ENCODE assay signal across 22 cellular contexts in the genomic region with DNA sequence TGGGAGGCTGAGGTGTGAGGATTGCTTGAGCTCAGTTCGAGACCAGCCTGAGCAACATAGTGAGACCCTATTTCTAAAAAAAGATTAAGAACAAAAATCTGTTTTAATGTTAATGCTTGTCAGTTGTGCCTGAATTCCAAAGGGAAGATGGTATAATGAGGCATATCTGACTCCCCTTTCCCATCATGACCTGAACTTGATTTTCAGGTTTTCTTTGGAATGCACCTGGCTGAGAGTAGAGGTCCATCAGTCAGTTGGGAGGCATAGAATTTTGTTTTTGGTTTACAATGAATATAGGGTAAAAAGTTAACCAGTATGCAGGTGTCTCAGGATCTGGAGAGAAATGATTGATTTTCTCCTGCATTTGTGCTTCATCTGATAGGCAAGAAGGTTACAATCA. TPM values are rescaled to one million over a fixed set of nuclear protein-coding genes. Genes with fewer than 3 reads are reported as not detected.
A peak's percentile ranks its signal among the peaks of the same experiment; 100 is the strongest.
DNase-seq lines count a peak whose midpoint lies in the region; FAIRE-seq and TF ChIP-seq lines count a peak whose summit lies in the region.
"Had no signal": no experiment of that assay in that cellular context is flagged by ENCODE, and none has a peak within 500 bp of the region (broad histone marks: within the 10 kb centered on the region; RNA-seq: fewer than 3 reads in every experiment).

No MANE protein-coding gene starts in this region.

- H3K36me3 ChIP-seq in mammary epithelial cell (ENCODE audit: insufficient read depth, low read length) (no peaks in the 10 kb centered on the region), breast epithelium (no peaks in the 10 kb centered on the region), bronchial epithelial cell (ENCODE audit: control insufficient read depth, insufficient read depth, low read length) (no peaks in the 10 kb centered on the region), transverse colon (no peaks in the 10 kb centered on the region)
- H3K36me3 ChIP-seq: BE2C had no signal

- BruUV-seq in mammary epithelial cell (replicated peaks; lab: Mats Ljungman, UMichigan) = no TSS peak

- H3K27me3 ChIP-seq in mammary epithelial cell (ENCODE audit: insufficient read depth, low read length) = no peaks in the 10 kb centered on the region
- H3K27me3 ChIP-seq in breast epithelium = no peaks in the 10 kb centered on the region
- no peaks in the 10 kb centered on the region for H3K27me3 ChIP-seq in bronchial epithelial cell (ENCODE audit: control insufficient read depth, insufficient read depth, low read length)
- H3K27me3 ChIP-seq in transverse colon = no peaks in the 10 kb centered on the region
- H3K27me3 ChIP-seq: BE2C had no signal

- no peak for TF ChIP-seq CTCF in mammary epithelial cell (conservative IDR thresholded peaks at IDR 0.05 in 1 of 2, IDR thresholded peaks at IDR 0.05 in 1 of 2; ENCODE audit: extremely low read depth in 1 of 2, insufficient read depth in 1 of 2, low read depth in 1 of 2, low read length in 2 of 2)
- no peak for TF ChIP-seq CTCF in breast epithelium (IDR thresholded peaks at IDR 0.05)
- TF ChIP-seq CTCF in bronchial epithelial cell (IDR thresholded peaks at IDR 0.05; ENCODE audit: insufficient read depth, low read length, severe bottlenecking) = no peak
- TF ChIP-seq CTCF in mesothelial cell of epicardium (IDR thresholded peaks at IDR 0.05; ENCODE audit: unreplicated experiment) = no peak
- TF ChIP-seq CTCF in GM13977 (IDR thresholded peaks at IDR 0.05; ENCODE audit: extremely low read depth, insufficient read depth, missing control alignments) = no peak
- TF ChIP-seq CTCF in transverse colon (IDR thresholded peaks at IDR 0.05) = no peak

- H3K9me3 Mint-ChIP-seq in mesothelial cell of epicardium = peaks cover 14% of the 10 kb centered on the region
- H3K9me3 Mint-ChIP-seq: CD8-positive, alpha-beta memory T cell had no signal

- DNase-seq in mammary epithelial cell = peak; percentile 16
- DNase-seq in breast epithelium (ENCODE audit: low spot score in 2 of 2) = no peak
- peak; percentile 33 for DNase-seq in bronchial epithelial cell (ENCODE audit: low read depth)
- DNase-seq in mesothelial cell of epicardium (ENCODE audit: low spot score in 2 of 2, unreplicated experiment in 2 of 2) = no peak
- DNase-seq in medulla oblongata (ENCODE audit: extremely low spot score) = no peak
- no peak for DNase-seq in GM13977 (ENCODE audit: low spot score)
- DNase-seq in transverse colon = no peak
- DNase-seq: 8988T; ACHN; BE2C; CD8-positive, alpha-beta memory T cell; NCI-H1092 treated with DMSO at 0.1 percent for 48 hours; NCI-H1436 treated with DMSO at 0.1 percent for 48 hours; NCI-H187 treated with DMSO at 0.1 percent for 48 hours; NCI-H2107; NCI-H446; NCI-H524 treated with DMSO at 0.1 percent for 48 hours; NCI-H774; RPMI8226; SHP77 had no signal

- no peaks in the 10 kb centered on the region for H4K20me1 ChIP-seq in mammary epithelial cell (ENCODE audit: insufficient read depth, low read length)

- H2AFZ ChIP-seq in mammary epithelial cell (ENCODE audit: low read depth, low read length) = no peak overlapping the region

- in situ Hi-C loops in mammary epithelial cell (cut with MboI; ENCODE audit: low sequenced_read_pairs in 2 of 2) (no loop called here), GM13977 (cut with MboI; ENCODE audit: low pct_unique_long_range_greater_than_20kb, low sequenced_read_pairs, unreplicated experiment) (no loop called here), transverse colon (cut with MboI; ENCODE audit: low pct_ligation_motif_present in 1 of 4, low pct_unique_long_range_greater_than_20kb in 1 of 4, low sequenced_read_pairs in 3 of 4) (no loop called here)

- no peak overlapping the region for H3K4me3 Mint-ChIP-seq in mesothelial cell of epicardium
- H3K4me3 Mint-ChIP-seq: CD14-positive monocyte; CD8-positive, alpha-beta memory T cell had no signal

- peaks cover 22% of the 10 kb centered on the region for H3K36me3 Mint-ChIP-seq in mesothelial cell of epicardium

- dilution Hi-C loops in mammary epithelial cell (cut with HindIII; ENCODE audit: low sequenced_read_pairs) = no loop called here

- intact Hi-C loops in mammary epithelial cell (cut with micrococcal nuclease) = no loop called here
- intact Hi-C loops in breast epithelium (cut with DNase I; ENCODE audit: low total_unique reads) = no loop called here
- intact Hi-C loops in transverse colon (cut with DNase I; ENCODE audit: low total_unique reads) = no loop called here

- FAIRE-seq in bronchial epithelial cell (lab: Jason Lieb, UNC) = no peak
- FAIRE-seq: H54 had no signal

- H3K27ac ChIP-seq in mammary epithelial cell (ENCODE audit: insufficient read depth, low read depth, low read length) = no peak overlapping the region
- H3K27ac ChIP-seq in breast epithelium = no peak overlapping the region
- H3K27ac ChIP-seq in transverse colon = no peak overlapping the region

- TF ChIP-seq EP300 in transverse colon (IDR thresholded peaks at IDR 0.05; ENCODE audit: low read depth) = no peak

- H3K4me1 ChIP-seq in mammary epithelial cell (ENCODE audit: insufficient read depth, low read length) = peaks cover 12% of the 10 kb centered on the region
- H3K4me1 ChIP-seq in breast epithelium = no peaks in the 10 kb centered on the region
- H3K4me1 ChIP-seq in transverse colon = no peaks in the 10 kb centered on the region
- H3K4me1 ChIP-seq: BE2C had no signal

- CTCF ChIA-PET in mammary epithelial cell (lab: Charles Lee; ENCODE audit: low non-redundant PET) = no interaction called here

- H3K4me3 ChIP-seq in mammary epithelial cell (replicated peaks in 1 of 3; ENCODE audit: insufficient read depth in 1 of 3, low read depth in 2 of 3, low read length in 3 of 3) (no peak overlapping the region), breast epithelium (no peak overlapping the region), bronchial epithelial cell (ENCODE audit: low read depth, low read length) (no peak overlapping the region), transverse colon (no peak overlapping the region)

- no peak overlapping the region for H3K9ac ChIP-seq in mammary epithelial cell (ENCODE audit: insufficient read depth, low read length)

- H3K27me3 Mint-ChIP-seq in mesothelial cell of epicardium (ENCODE audit: low read depth) = no peaks in the 10 kb centered on the region

- peak overlapping the region; percentile 73 for H3K27ac Mint-ChIP-seq in mesothelial cell of epicardium
- H3K27ac Mint-ChIP-seq: CD14-positive monocyte had no signal

- H3K4me1 Mint-ChIP-seq in mesothelial cell of epicardium = peaks cover 38% of the 10 kb centered on the region

- TF ChIP-seq POLR2A in breast epithelium (IDR thresholded peaks at IDR 0.05) = no peak
- TF ChIP-seq POLR2A in transverse colon (IDR thresholded peaks at IDR 0.05) = no peak

- H3K79me2 ChIP-seq in mammary epithelial cell (ENCODE audit: insufficient read depth, low read length) = peaks cover 21% of the 10 kb centered on the region

- H3K4me2 ChIP-seq in mammary epithelial cell (ENCODE audit: insufficient read depth, low read depth, low read length) = no peak overlapping the region

- WGBS in mammary epithelial cell (ENCODE audit: low coverage, missing lambda C conversion rate) = 100% methylated on average over 1 of the region's 1 CpG
- WGBS in transverse colon (ENCODE audit: low coverage in 1 of 2), 2 donors = 90% methylated on average over 1 of the region's 1 CpG; no CpG with 5 or more reads in 1 of the 2 donors

- H3K9me3 ChIP-seq in mammary epithelial cell (replicated peaks; ENCODE audit: insufficient read depth, low read length) (no peaks in the 10 kb centered on the region), breast epithelium (no peaks in the 10 kb centered on the region), transverse colon (no peaks in the 10 kb centered on the region)
- H3K9me3 ChIP-seq: BE2C had no signal

RNA-seq across cellular contexts. Expression of gene RPIA, which starts 20.4 kb away (rescaled TPM):
- total RNA-seq in mammary epithelial cell (10 to 100 TPM in 1 of 2 donors, 1 to 10 TPM in 1; 5.8 to 11.4 TPM), breast epithelium (10 to 100 TPM in 2 of 3 donors, 1 to 10 TPM in 1; 9.9 to 15.4 (median 10.4) TPM), bronchial epithelial cell (6.3 and 6.4 TPM in 2 replicates), mesothelial cell of epicardium (22.5 to 23.5 TPM (median 23.3 TPM) in 3 replicates), transverse colon (10 to 100 TPM in 2 of 4 donors, 1 to 10 TPM in 2; 2.2 to 20.8 (median 9.7) TPM)
- polyA plus RNA-seq in mammary epithelial cell = 6.1 TPM
- polyA minus RNA-seq in mammary epithelial cell = 5.2 TPM

Comparison
In these comparisons a context has a peak if more than half of its experiments do, and no peak if none do; other contexts are left out.
1. DNase-seq: peak in mammary epithelial cell (single experiment) and bronchial epithelial cell (single experiment); none in breast epithelium (0 of 2), mesothelial cell of epicardium (0 of 2), medulla oblongata (single experiment), GM13977 (single experiment) and transverse colon (single experiment).